In the genomic region with DNA sequence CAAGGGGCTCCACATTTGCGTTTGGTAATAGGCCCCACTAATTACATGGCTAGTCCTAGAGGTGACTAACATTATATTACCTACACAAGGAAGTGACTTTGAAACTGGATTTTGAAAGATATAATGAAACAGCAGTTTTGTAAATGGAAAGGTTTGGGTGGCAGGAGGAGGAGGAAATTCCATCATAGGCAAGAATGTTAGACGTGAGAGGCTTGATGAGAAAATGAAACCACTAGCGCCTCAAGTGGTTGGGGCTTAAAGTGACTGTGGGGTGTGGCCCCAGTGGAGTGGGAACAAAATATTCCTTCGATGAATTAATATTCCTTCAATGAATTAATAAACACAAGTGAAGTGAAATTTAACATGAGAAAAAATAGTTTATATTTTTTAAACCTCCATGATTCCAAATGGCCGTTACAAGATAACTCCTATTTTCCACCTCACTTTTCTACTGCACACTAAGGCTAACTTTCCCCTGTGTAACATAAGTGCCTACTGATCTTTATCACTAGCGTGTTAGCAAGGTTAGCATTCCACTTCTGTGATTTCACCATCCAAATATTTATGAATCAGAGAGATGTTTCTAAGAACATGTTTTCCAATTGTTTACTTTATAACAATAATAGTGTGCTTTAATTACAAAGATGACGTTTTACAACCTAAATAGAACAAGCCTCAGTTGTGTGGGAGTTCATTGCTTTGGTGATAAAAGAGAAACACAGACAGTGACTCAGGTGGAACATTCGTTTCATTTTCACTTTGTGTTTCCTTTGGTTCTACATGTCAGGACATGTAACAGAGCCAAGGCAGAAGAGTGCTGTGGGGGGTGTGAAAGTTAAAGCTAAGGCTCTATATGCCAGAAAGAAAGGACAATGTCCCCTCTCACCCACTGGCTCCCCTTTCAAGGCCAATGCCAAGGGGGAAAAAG, we compare ENCODE assay signal across 1 cellular context.
TF ChIP-seq lines count a peak whose summit lies in the region.

No MANE protein-coding gene starts in this region.

TF ChIP-seq in GM12878, 131 proteins besides CTCF, POLR2A, EP300 and RAD21 (continued from another document):
- TF ChIP-seq SMC3 (IDR thresholded peaks at IDR 0.05; ENCODE audit: borderline replicate concordance, low read length), result peak; percentile 31; the same call in 1 of the 2 replicates
- TF ChIP-seq FOS (IDR thresholded peaks at IDR 0.05; ENCODE audit: borderline replicate concordance, extremely low read depth, insufficient read length), result no peak
- TF ChIP-seq BCL11A (IDR thresholded peaks at IDR 0.05; ENCODE audit: low read depth, low read length), result peak; percentile 51; the same call in 1 of the 2 replicates
- TF ChIP-seq, protein P1, sequence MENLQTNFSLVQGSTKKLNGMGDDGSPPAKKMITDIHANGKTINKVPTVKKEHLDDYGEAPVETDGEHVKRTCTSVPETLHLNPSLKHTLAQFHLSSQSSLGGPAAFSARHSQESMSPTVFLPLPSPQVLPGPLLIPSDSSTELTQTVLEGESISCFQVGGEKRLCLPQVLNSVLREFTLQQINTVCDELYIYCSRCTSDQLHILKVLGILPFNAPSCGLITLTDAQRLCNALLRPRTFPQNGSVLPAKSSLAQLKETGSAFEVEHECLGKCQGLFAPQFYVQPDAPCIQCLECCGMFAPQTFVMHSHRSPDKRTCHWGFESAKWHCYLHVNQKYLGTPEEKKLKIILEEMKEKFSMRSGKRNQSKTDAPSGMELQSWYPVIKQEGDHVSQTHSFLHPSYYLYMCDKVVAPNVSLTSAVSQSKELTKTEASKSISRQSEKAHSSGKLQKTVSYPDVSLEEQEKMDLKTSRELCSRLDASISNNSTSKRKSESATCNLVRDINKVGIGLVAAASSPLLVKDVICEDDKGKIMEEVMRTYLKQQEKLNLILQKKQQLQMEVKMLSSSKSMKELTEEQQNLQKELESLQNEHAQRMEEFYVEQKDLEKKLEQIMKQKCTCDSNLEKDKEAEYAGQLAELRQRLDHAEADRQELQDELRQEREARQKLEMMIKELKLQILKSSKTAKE (IDR thresholded peaks at IDR 0.05; ENCODE audit: low read depth, poor library complexity, severe bottlenecking), result peak; percentile 97
- TF ChIP-seq, protein P2, sequence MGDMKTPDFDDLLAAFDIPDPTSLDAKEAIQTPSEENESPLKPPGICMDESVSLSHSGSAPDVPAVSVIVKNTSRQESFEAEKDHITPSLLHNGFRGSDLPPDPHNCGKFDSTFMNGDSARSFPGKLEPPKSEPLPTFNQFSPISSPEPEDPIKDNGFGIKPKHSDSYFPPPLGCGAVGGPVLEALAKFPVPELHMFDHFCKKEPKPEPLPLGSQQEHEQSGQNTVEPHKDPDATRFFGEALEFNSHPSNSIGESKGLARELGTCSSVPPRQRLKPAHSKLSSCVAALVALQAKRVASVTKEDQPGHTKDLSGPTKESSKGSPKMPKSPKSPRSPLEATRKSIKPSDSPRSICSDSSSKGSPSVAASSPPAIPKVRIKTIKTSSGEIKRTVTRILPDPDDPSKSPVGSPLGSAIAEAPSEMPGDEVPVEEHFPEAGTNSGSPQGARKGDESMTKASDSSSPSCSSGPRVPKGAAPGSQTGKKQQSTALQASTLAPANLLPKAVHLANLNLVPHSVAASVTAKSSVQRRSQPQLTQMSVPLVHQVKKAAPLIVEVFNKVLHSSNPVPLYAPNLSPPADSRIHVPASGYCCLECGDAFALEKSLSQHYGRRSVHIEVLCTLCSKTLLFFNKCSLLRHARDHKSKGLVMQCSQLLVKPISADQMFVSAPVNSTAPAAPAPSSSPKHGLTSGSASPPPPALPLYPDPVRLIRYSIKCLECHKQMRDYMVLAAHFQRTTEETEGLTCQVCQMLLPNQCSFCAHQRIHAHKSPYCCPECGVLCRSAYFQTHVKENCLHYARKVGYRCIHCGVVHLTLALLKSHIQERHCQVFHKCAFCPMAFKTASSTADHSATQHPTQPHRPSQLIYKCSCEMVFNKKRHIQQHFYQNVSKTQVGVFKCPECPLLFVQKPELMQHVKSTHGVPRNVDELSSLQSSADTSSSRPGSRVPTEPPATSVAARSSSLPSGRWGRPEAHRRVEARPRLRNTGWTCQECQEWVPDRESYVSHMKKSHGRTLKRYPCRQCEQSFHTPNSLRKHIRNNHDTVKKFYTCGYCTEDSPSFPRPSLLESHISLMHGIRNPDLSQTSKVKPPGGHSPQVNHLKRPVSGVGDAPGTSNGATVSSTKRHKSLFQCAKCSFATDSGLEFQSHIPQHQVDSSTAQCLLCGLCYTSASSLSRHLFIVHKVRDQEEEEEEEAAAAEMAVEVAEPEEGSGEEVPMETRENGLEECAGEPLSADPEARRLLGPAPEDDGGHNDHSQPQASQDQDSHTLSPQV (IDR thresholded peaks at IDR 0.05), result no peak
- no peak for TF ChIP-seq EGR1 (IDR thresholded peaks at IDR 0.05; ENCODE audit: borderline replicate concordance in 1 of 2, low read depth in 2 of 2, low read length in 2 of 2)
- peak; percentile 90; the same call in 1 of the 2 replicates for TF ChIP-seq CHD1 (IDR thresholded peaks at IDR 0.05; ENCODE audit: low read depth, low read length)
- TF ChIP-seq PAX8 (IDR thresholded peaks at IDR 0.05), result peak; percentile 81; the same call in 1 of the 2 replicates
- TF ChIP-seq RAD51 (IDR thresholded peaks at IDR 0.05), result peak; percentile 9; the same call in 1 of the 2 replicates
- no peak for TF ChIP-seq NRF1 (conservative IDR thresholded peaks at IDR 0.05; ENCODE audit: low read depth, low read length)
- 0 out of 2 replicates have a peak, but pooled peaks have one; percentile 63 for TF ChIP-seq TBL1XR1 (IDR thresholded peaks at IDR 0.05; ENCODE audit: low read depth, low read length)
- peak; percentile 64; the same call in 1 of the 2 replicates for TF ChIP-seq CHD2 (IDR thresholded peaks at IDR 0.05; ENCODE audit: borderline replicate concordance, low read depth, low read length)
- peak; percentile 75; the same call in 1 of the 2 replicates for TF ChIP-seq MTA3 (IDR thresholded peaks at IDR 0.05; ENCODE audit: borderline replicate concordance, low read length)
- TF ChIP-seq CREB1 (IDR thresholded peaks at IDR 0.05; ENCODE audit: low read depth), result peak; percentile 75
- TF ChIP-seq ETV6 (conservative IDR thresholded peaks at IDR 0.05 in 1 of 2, IDR thresholded peaks at IDR 0.05 in 1 of 2; ENCODE audit: borderline replicate concordance in 1 of 2, low read depth in 1 of 2), result no peak
